In genomic region chr14:105299654-105300541, GRCh38 we compare ENCODE assay signal across 8 cellular contexts. TPM values are rescaled to one million over a fixed set of nuclear protein-coding genes. Genes with fewer than 3 reads are reported as not detected.
DNase-seq lines count a peak whose midpoint lies in the region; ATAC-seq and TF ChIP-seq lines count a peak whose summit lies in the region.

No MANE protein-coding gene starts in this region.

- TF ChIP-seq POLR2A in upper lobe of left lung (IDR thresholded peaks at IDR 0.05) = no peak

- H3K9me3 ChIP-seq in colonic mucosa (no peaks in the 10 kb centered on the region), mucosa of descending colon (no peaks in the 10 kb centered on the region), upper lobe of left lung (no peaks in the 10 kb centered on the region)

- intact Hi-C loops in colonic mucosa (cut with DNase I) (no loop called here), mucosa of descending colon (cut with DNase I, micrococcal nuclease) (no loop called here)

- H3K27ac ChIP-seq in colonic mucosa = peak overlapping the region; percentile 96
- H3K27ac ChIP-seq in upper lobe of left lung = peak overlapping the region; percentile 89 to 99 (median 93)

- H3K4me3 ChIP-seq in colonic mucosa = peak overlapping the region; percentile 87
- H3K4me3 ChIP-seq in mucosa of descending colon = peak overlapping the region; percentile 68
- H3K4me3 ChIP-seq in upper lobe of left lung = peak overlapping the region; percentile 55 to 86 (median 82)

- H3K4me1 ChIP-seq in colonic mucosa (peaks cover 10% of the 10 kb centered on the region), mucosa of descending colon (ENCODE audit: low read depth) (peaks cover 13% of the 10 kb centered on the region), upper lobe of left lung (peaks cover 15 to 35% (median 22%) of the 10 kb centered on the region in 4 donors)

- DNase-seq in activated gamma-delta T cell (lab: John Stamatoyannopoulos, UW) = peak; percentile 46
- DNase-seq in activated gamma-delta T cell treated with Interleukin-2 at 50 U/mL for 16 hours = no peak
- peak; percentile 32 for DNase-seq in RPMI8226
- DNase-seq in colonic mucosa = peak; percentile 47
- peak in 2 of 3 donors; percentile 45 to 74 for DNase-seq in mucosa of descending colon
- DNase-seq in upper lobe of left lung = peak in 1 of 2 donors; percentile 29
- DNase-seq in iPS-NIHi7 (ENCODE audit: extremely low spot score) = no peak

- no peaks in the 10 kb centered on the region for H3K27me3 ChIP-seq in colonic mucosa
- H3K27me3 ChIP-seq in upper lobe of left lung = no peaks in the 10 kb centered on the region

- TF ChIP-seq EP300 in upper lobe of left lung (IDR thresholded peaks at IDR 0.05) = no peak

- H3K36me3 ChIP-seq in colonic mucosa (no peaks in the 10 kb centered on the region), mucosa of descending colon (ENCODE audit: low read depth) (no peaks in the 10 kb centered on the region), upper lobe of left lung (no peaks in the 10 kb centered on the region)

- peak overlapping the region; percentile 89 to 99 for H3K9ac ChIP-seq in colonic mucosa (ENCODE audit: low read depth in 2 of 2, low read length in 2 of 2)

- ATAC-seq in HG02973 (IDR thresholded peaks at IDR 0.05; ENCODE audit: unreplicated experiment) (peak; percentile 13), mucosa of descending colon (peak; percentile 1), upper lobe of left lung (ENCODE audit: low FRiP score in 2 of 2) (peak in 1 of 2 donors; percentile 1)

- 18 to 30% methylated on average over 11 to 17 of the region's 54 CpGs for WGBS in upper lobe of left lung, 2 donors

- TF ChIP-seq CTCF in colonic mucosa (IDR thresholded peaks at IDR 0.05) (no peak), mucosa of descending colon (IDR thresholded peaks at IDR 0.05) (no peak), upper lobe of left lung (IDR thresholded peaks at IDR 0.05) (no peak)

RNA-seq across cellular contexts. Expression of gene BRF1, which starts 0.9 kb away (rescaled TPM):
- 10 to 100 TPM; 27.2 to 40.6 TPM for total RNA-seq in colonic mucosa
- total RNA-seq in mucosa of descending colon = 10 to 100 TPM; 27.4 to 40.1 (median 34.2) TPM
- total RNA-seq in upper lobe of left lung = 100 to 1,000 TPM in 1 of 6 donors, 10 to 100 TPM in 5; 38.6 to 195 (median 52.7) TPM

RNA-seq across cellular contexts. Expression of gene PACS2, which starts 14.7 kb away (rescaled TPM):
- total RNA-seq in colonic mucosa = 10 to 100 TPM; 44.1 to 82.5 TPM
- total RNA-seq in mucosa of descending colon = 10 to 100 TPM; 71.7 to 84.3 (median 78.9) TPM
- 100 to 1,000 TPM in 2 of 6 donors, 10 to 100 TPM in 4; 53.4 to 204 (median 86.5) TPM for total RNA-seq in upper lobe of left lung

RNA-seq across cellular contexts. Expression of gene BTBD6, which starts 51.6 kb away (rescaled TPM):
- total RNA-seq in colonic mucosa (10 to 100 TPM; 56.9 to 66.0 TPM), mucosa of descending colon (10 to 100 TPM; 45.7 to 55.8 (median 46.7) TPM), upper lobe of left lung (10 to 100 TPM; 36.4 to 71.7 (median 49.8) TPM)

Comparison
In these comparisons a context has a peak if more than half of its experiments do, and no peak if none do; other contexts are left out.
1. DNase-seq: peak in activated gamma-delta T cell (single experiment), RPMI8226 (single experiment), colonic mucosa (single experiment) and mucosa of descending colon (2 of 3); none in activated gamma-delta T cell treated with Interleukin-2 at 50 U/mL for 16 hours (single experiment) and iPS-NIHi7 (single experiment).
2. Peak in every context shown above with its lines, with median percentiles within 50 percentile points of each other: H3K4me3 ChIP-seq.